ENCODE assay signal across 10 cellular contexts in the genomic region with DNA sequence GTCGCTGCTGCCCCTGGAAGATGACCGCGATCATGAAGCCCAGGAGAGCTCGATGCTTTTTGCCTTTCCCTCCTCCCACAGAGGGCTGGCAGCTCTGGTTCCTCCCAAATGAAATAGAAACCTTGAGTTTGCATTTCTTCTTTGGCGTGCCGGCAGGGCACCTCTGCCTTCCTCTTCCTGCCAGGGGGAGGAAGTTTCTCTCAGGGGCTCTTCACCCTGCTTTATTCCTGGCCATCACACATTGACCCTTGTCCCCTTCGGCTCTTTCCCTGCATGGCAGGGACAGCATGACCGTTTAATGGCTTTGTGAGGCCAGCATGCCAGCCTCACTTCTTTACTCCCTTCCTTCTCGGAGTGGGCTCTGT. TPM values are rescaled to one million over a fixed set of nuclear protein-coding genes. Genes with fewer than 3 reads are reported as not detected.
DNase-seq lines count a peak whose midpoint lies in the region; ATAC-seq, FAIRE-seq and TF ChIP-seq lines count a peak whose summit lies in the region.
"Had no signal": no experiment of that assay in that cellular context is flagged by ENCODE, and none has a peak within 500 bp of the region (broad histone marks: within the 10 kb centered on the region; RNA-seq: fewer than 3 reads in every experiment).

No MANE protein-coding gene starts in this region.

- no peaks in the 10 kb centered on the region for H3K9me3 Mint-ChIP-seq in activated B cell treated with CpG ODN at 0.5 μM for 24 hours

- no peak overlapping the region for H3K4me3 ChIP-seq in HCT116 (replicated peaks in 1 of 2; ENCODE audit: low read depth in 1 of 2, low read length in 2 of 2)
- H3K4me3 ChIP-seq in kidney (ENCODE audit: low read length in 2 of 2), result no peak overlapping the region
- H3K4me3 ChIP-seq in spleen, result peak overlapping the region in 3 of 8 donors; percentile 2 to 49 (median 9)

- no peaks in the 10 kb centered on the region for H3K27me3 Mint-ChIP-seq in activated B cell treated with CpG ODN at 0.5 μM for 24 hours
- H3K27me3 Mint-ChIP-seq: activated naive CD8-positive, alpha-beta T cell had no signal

- no peaks in the 10 kb centered on the region for H3K27me3 ChIP-seq in HCT116 (ENCODE audit: insufficient read depth, low read length)
- H3K27me3 ChIP-seq in spleen (replicated peaks in 1 of 7), result no peaks in the 10 kb centered on the region

- H3K36me3 ChIP-seq in HCT116 (ENCODE audit: control insufficient read depth in 1 of 2, insufficient read depth in 2 of 2, low read length in 2 of 2) (peaks cover 2 to 44% of the 10 kb centered on the region in 2 experiments; a peak in 1 of 4 replicates), kidney (ENCODE audit: control insufficient read depth in 1 of 2, insufficient read depth in 2 of 2, low read length in 2 of 2) (peaks cover 0 to 16% of the 10 kb centered on the region in 2 donors), spleen (peaks cover 0 to 53% (median under 1%) of the 10 kb centered on the region in 6 donors)

- no peak overlapping the region for H3K4me2 ChIP-seq in HCT116 (ENCODE audit: low read length)

- no peak for FAIRE-seq in kidney (lab: Jason Lieb, UNC)
- no peak for FAIRE-seq in GM12892 (lab: Jason Lieb, UNC)

- POLR2A ChIA-PET in HCT116 (lab: Charles Lee) (no interaction called here), activated B cell treated with CpG ODN at 0.5 μM for 24 hours (lab: Charles Lee) (interaction anchor here (0.7 kb wide), 1 partner anchor 47 kb away, joined by 4 read pairs; no protein-coding TSS in a partner anchor)

- 21 to 27% (median 26%) methylated on average over 9 of the region's 9 CpGs for WGBS in spleen, 5 donors

- intact Hi-C loops in HCT116 (cut with micrococcal nuclease) (no loop called here), activated B cell treated with CpG ODN at 0.5 μM for 24 hours (cut with micrococcal nuclease) (no loop called here), kidney (cut with DNase I) (no loop called here), spleen (cut with DNase I; ENCODE audit: low total_unique reads) (no loop called here)

- RAD21 ChIA-PET in HCT116 (lab: Charles Lee; ENCODE audit: low non-redundant PET in 1 of 2, low total read pairs in 2 of 2, uncharacterized antibody in 2 of 2, unreplicated experiment in 2 of 2), result no interaction called here

- H3K36me3 Mint-ChIP-seq in activated B cell treated with CpG ODN at 0.5 μM for 24 hours (ENCODE audit: low read depth), result peaks cover 16% of the 10 kb centered on the region

- ATAC-seq in HCT116 (no peak), activated B cell treated with CpG ODN at 0.5 μM for 24 hours (ENCODE audit: low read depth) (peak; percentile 59), HG02610 (IDR thresholded peaks at IDR 0.05; ENCODE audit: unreplicated experiment) (no peak)

- H3K4me1 Mint-ChIP-seq in activated B cell treated with CpG ODN at 0.5 μM for 24 hours, result peaks cover 54% of the 10 kb centered on the region

- H3K4me3 Mint-ChIP-seq in activated B cell treated with CpG ODN at 0.5 μM for 24 hours, result peak overlapping the region; percentile 79
- H3K4me3 Mint-ChIP-seq: activated naive CD8-positive, alpha-beta T cell had no signal

- H3K4me1 ChIP-seq in HCT116 (ENCODE audit: control insufficient read depth in 1 of 2, insufficient read depth in 2 of 2, low read length in 2 of 2) (peaks cover 44 to 79% of the 10 kb centered on the region in 2 experiments), kidney (ENCODE audit: control insufficient read depth in 1 of 2, insufficient read depth in 1 of 2, low read depth in 1 of 2, low read length in 2 of 2) (peaks cover 78 to 79% of the 10 kb centered on the region in 2 donors), spleen (peaks cover 86 to 100% (median 96%) of the 10 kb centered on the region in 6 donors)

- no TSS peak for BruUV-seq in HCT116 (replicated peaks; lab: Mats Ljungman, UMichigan)

- H3K27ac ChIP-seq in HCT116 (ENCODE audit: low read depth, low read length) (peak overlapping the region; percentile 96; the same call in 1 of the 2 replicates), kidney (ENCODE audit: low read depth in 2 of 2, low read length in 2 of 2) (peak overlapping the region; percentile 96 to 98), spleen (peak overlapping the region; percentile 74 to 91 (median 84))

- no peaks in the 10 kb centered on the region for H4K20me1 ChIP-seq in HCT116 (ENCODE audit: insufficient read depth)

- H3K79me2 ChIP-seq in HCT116 (ENCODE audit: insufficient read depth, low read length), result peaks cover 100% of the 10 kb centered on the region

- H3K9ac ChIP-seq in HCT116 (ENCODE audit: low read length) (peak overlapping the region; percentile 83; the same call in 1 of the 2 replicates), kidney (ENCODE audit: low read length in 2 of 2) (peak overlapping the region; percentile 20 to 83)

- H2AFZ ChIP-seq in HCT116 (ENCODE audit: low read depth, low read length, poor library complexity, severe bottlenecking), result no peak overlapping the region

- no peaks in the 10 kb centered on the region for H3K9me2 ChIP-seq in HCT116 (ENCODE audit: insufficient read depth)

- DNase-seq in HCT116 (ENCODE audit: low read depth, low spot score) (no peak), activated B cell treated with CpG ODN at 0.5 μM for 24 hours (no peak), kidney (no peak), spleen (no peak), GM12892 (ENCODE audit: insufficient read length) (no peak), anterior cingulate cortex (lab: John Stamatoyannopoulos, UW) (no peak), NCI-H510A (lab: John Stamatoyannopoulos, UW) (no peak)
- DNase-seq: head of caudate nucleus had no signal

- TF ChIP-seq RAD21 in HCT116 (IDR thresholded peaks at IDR 0.05; ENCODE audit: low read depth), result no peak

- H3K9me3 ChIP-seq in HCT116 (ENCODE audit: control insufficient read depth in 1 of 2, insufficient read depth in 1 of 2, low read depth in 1 of 2, low read length in 2 of 2) (no peaks in the 10 kb centered on the region), kidney (ENCODE audit: control insufficient read depth in 1 of 2, low read length in 2 of 2) (no peaks in the 10 kb centered on the region), spleen (no peaks in the 10 kb centered on the region)

- no peak for TF ChIP-seq POLR2A in HCT116 (IDR thresholded peaks at IDR 0.05; ENCODE audit: borderline replicate concordance, extremely low read depth, insufficient read depth, insufficient read length)
- no peak for TF ChIP-seq POLR2A in spleen (IDR thresholded peaks at IDR 0.05)
- TF ChIP-seq POLR2A in GM12892 (IDR thresholded peaks at IDR 0.05; ENCODE audit: low read depth, low read length), result no peak

- CTCF ChIA-PET in HCT116 (lab: Charles Lee), result no interaction called here
- CTCF ChIA-PET in activated B cell treated with CpG ODN at 0.5 μM for 24 hours (lab: Charles Lee), result interaction anchor here (1.0 kb wide), 1 partner anchor 58 kb away, joined by 4 read pairs; no protein-coding TSS in a partner anchor

- TF ChIP-seq CTCF in HCT116 (IDR thresholded peaks at IDR 0.05 in 2 of 3, conservative IDR thresholded peaks at IDR 0.05 in 1 of 3; ENCODE audit: borderline replicate concordance in 1 of 3, insufficient read depth in 1 of 3, low read depth in 2 of 3, low read length in 2 of 3) (no peak), activated B cell treated with CpG ODN at 0.5 μM for 24 hours (IDR thresholded peaks at IDR 0.05) (no peak), kidney (IDR thresholded peaks at IDR 0.05; ENCODE audit: borderline replicate concordance, extremely low read depth, insufficient read depth) (no peak), spleen (IDR thresholded peaks at IDR 0.05 in 8 of 11, conservative IDR thresholded peaks at IDR 0.05 in 3 of 11) (peak in 1 of 11 experiments; percentile 15)

- H3K27ac Mint-ChIP-seq in activated B cell treated with CpG ODN at 0.5 μM for 24 hours, result peak overlapping the region; percentile 78
- H3K27ac Mint-ChIP-seq: activated naive CD8-positive, alpha-beta T cell had no signal

TF ChIP-seq in HCT116, 20 proteins besides CTCF, POLR2A, EP300 and RAD21 (continues in another document):
- TF ChIP-seq, protein P1, sequence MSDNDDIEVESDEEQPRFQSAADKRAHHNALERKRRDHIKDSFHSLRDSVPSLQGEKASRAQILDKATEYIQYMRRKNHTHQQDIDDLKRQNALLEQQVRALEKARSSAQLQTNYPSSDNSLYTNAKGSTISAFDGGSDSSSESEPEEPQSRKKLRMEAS (IDR thresholded peaks at IDR 0.05), result no peak
- no peak for TF ChIP-seq ZFX (IDR thresholded peaks at IDR 0.05)
- no peak for TF ChIP-seq CEBPB (IDR thresholded peaks at IDR 0.05; ENCODE audit: low read depth)
- TF ChIP-seq SRF (IDR thresholded peaks at IDR 0.05; ENCODE audit: low read depth), result no peak
- no peak for TF ChIP-seq EZH2 (IDR thresholded peaks at IDR 0.05)
- no peak for TF ChIP-seq EZH2phosphoT487 (IDR thresholded peaks at IDR 0.05; ENCODE audit: borderline replicate concordance)
- TF ChIP-seq SP1 (IDR thresholded peaks at IDR 0.05; ENCODE audit: low read depth), result no peak
- no peak for TF ChIP-seq ZNF274 (IDR thresholded peaks at IDR 0.05; ENCODE audit: low read depth, low read length)
- no peak for TF ChIP-seq JUND (IDR thresholded peaks at IDR 0.05)
- no peak for TF ChIP-seq FOSL1 (IDR thresholded peaks at IDR 0.05; ENCODE audit: low read depth)

RNA-seq across cellular contexts. Expression of a gene that starts 47.9 kb away (rescaled TPM):
- total RNA-seq in HCT116 (2021; ENCODE audit: unreplicated experiment) (651 TPM), activated B cell treated with CpG ODN at 0.5 μM for 24 hours (197 and 198 TPM in 2 replicates), kidney (606 TPM), spleen (100 to 1,000 TPM; 360 to 621 (median 487) TPM)
- 635 and 727 TPM in 2 replicates for polyA plus RNA-seq in HCT116 (2012)
- polyA plus RNA-seq in kidney (ENCODE audit: insufficient read depth, low read depth, low replicate concordance) (231 TPM), spleen (100 to 1,000 TPM in 1 of 3 donors, 10 to 100 TPM in 2; 39.3 to 185 (median 51.2) TPM)
- polyA plus RNA-seq in GM12892 (2012; ENCODE audit: missing spikeins), result 113 TPM

RNA-seq across cellular contexts. Expression of a gene that starts 49.0 kb away (rescaled TPM):
- total RNA-seq in HCT116 (2021; ENCODE audit: unreplicated experiment) (8.8 TPM), activated B cell treated with CpG ODN at 0.5 μM for 24 hours (12.4 and 14.9 TPM in 2 replicates), kidney (31.1 TPM), spleen (10 to 100 TPM in 5 of 7 donors, 1 to 10 TPM in 2; 9.0 to 25.6 (median 12.6) TPM)
- 8.6 and 10.4 TPM in 2 replicates for polyA plus RNA-seq in HCT116 (2012)
- polyA plus RNA-seq in kidney (ENCODE audit: insufficient read depth, low read depth, low replicate concordance) (27.1 TPM), spleen (10 to 100 TPM; 15.2 to 33.3 (median 29.1) TPM)
- polyA plus RNA-seq in GM12892 (2012; ENCODE audit: missing spikeins), result 5.8 TPM
